ENCODE assay signal across 13 cellular contexts in the genomic region with DNA sequence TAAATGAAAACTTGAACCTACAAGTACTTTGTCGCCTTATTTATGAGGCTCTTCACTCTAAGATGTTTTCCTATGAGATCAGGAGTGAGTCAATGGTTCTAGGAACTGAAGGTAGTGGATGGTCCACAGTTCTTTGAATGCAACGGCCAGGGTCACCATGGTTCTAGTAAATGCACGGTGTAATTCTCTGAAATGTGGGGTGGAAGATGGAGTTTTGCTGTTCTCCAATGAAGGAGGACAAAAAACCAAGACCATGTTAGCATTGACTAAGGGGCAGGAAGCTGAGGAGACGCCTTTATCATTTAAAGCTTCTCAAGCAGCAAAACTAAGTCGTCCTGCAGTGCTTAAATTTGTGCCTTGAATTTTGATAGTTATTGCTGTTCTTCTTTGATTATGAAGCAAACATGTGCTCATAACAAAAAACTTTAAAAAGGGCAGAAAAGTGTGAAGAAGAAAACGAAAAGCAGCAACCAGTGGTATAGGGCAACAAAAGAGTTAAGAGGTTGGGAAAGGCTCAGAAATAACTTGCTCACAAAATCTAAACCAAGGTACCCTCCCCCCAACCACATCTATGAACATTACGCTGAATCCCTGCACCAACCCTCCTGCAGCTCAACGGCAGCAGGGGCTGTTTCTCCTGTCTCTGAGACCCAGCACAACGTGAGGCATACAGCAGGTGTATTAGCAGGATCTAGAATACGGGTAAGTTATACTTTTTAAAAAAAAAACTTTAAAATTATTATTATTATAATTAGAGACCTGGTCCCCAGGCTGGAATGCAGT.
DNase-seq lines count a peak whose midpoint lies in the region; ATAC-seq and TF ChIP-seq lines count a peak whose summit lies in the region.
"Had no signal": no experiment of that assay in that cellular context is flagged by ENCODE, and none has a peak within 500 bp of the region (broad histone marks: within the 10 kb centered on the region; RNA-seq: fewer than 3 reads in every experiment).

No MANE protein-coding gene starts in this region.

- peak in 2 of 5 donors; percentile 16 to 86 for DNase-seq in CD8-positive, alpha-beta memory T cell
- DNase-seq in OCI-M1 (lab: John Stamatoyannopoulos, UW) (peak; percentile 13), left lung (no peak), NCI-H128 (lab: John Stamatoyannopoulos, UW; ENCODE audit: unreplicated experiment) (no peak), SIG-M5 treated with dmso at 0.1 percent for 504 hours (lab: John Stamatoyannopoulos, UW; ENCODE audit: unreplicated experiment) (no peak), left ventricle myocardium inferior (no peak)
- DNase-seq: foreskin fibroblast, NCI-H2107, substantia nigra had no signal

- H3K4me1 Mint-ChIP-seq in CD8-positive, alpha-beta memory T cell: peaks cover 60 to 83% (median 64%) of the 10 kb centered on the region in 3 donors
- H3K4me1 Mint-ChIP-seq in activated naive CD4-positive, alpha-beta T cell treated with anti-CD3 and anti-CD28 coated beads, Interleukin-2, amount 50 U/mL, for 24 hours: peaks cover 84% of the 10 kb centered on the region
- peaks cover 63% of the 10 kb centered on the region for H3K4me1 Mint-ChIP-seq in nephron

- intact Hi-C loops in left lung (cut with DNase I) (no loop called here), left ventricle myocardium inferior (cut with micrococcal nuclease) (no loop called here)

- TF ChIP-seq CTCF in nephron (IDR thresholded peaks at IDR 0.05; ENCODE audit: unreplicated experiment in 3 of 3) (no peak), left lung (IDR thresholded peaks at IDR 0.05) (no peak), left ventricle myocardium inferior (IDR thresholded peaks at IDR 0.05; ENCODE audit: borderline replicate concordance) (no peak)

- H3K4me1 ChIP-seq in CD8-positive, alpha-beta memory T cell (ENCODE audit: insufficient read depth, low read length): peaks cover 88% of the 10 kb centered on the region
- peaks cover 20 to 40% of the 10 kb centered on the region in 2 donors for H3K4me1 ChIP-seq in left lung
- H3K4me1 ChIP-seq in left ventricle myocardium inferior: peaks cover 66% of the 10 kb centered on the region

- peaks cover 0 to 11% (median 2%) of the 10 kb centered on the region in 3 donors for H3K36me3 Mint-ChIP-seq in CD8-positive, alpha-beta memory T cell
- peaks cover 2% of the 10 kb centered on the region for H3K36me3 Mint-ChIP-seq in activated naive CD4-positive, alpha-beta T cell treated with anti-CD3 and anti-CD28 coated beads, Interleukin-2, amount 50 U/mL, for 24 hours
- peaks cover 12% of the 10 kb centered on the region for H3K36me3 Mint-ChIP-seq in nephron (ENCODE audit: low read depth)

- no peaks in the 10 kb centered on the region for H3K9me3 Mint-ChIP-seq in CD8-positive, alpha-beta memory T cell
- H3K9me3 Mint-ChIP-seq in activated naive CD4-positive, alpha-beta T cell treated with anti-CD3 and anti-CD28 coated beads, Interleukin-2, amount 50 U/mL, for 24 hours: no peaks in the 10 kb centered on the region
- H3K9me3 Mint-ChIP-seq in nephron: no peaks in the 10 kb centered on the region

- ATAC-seq in left lung: no peak

- peak overlapping the region; percentile 2 to 89 (median 68) for H3K27ac Mint-ChIP-seq in CD8-positive, alpha-beta memory T cell
- peak overlapping the region; percentile 96 for H3K27ac Mint-ChIP-seq in activated naive CD4-positive, alpha-beta T cell treated with anti-CD3 and anti-CD28 coated beads, Interleukin-2, amount 50 U/mL, for 24 hours
- H3K27ac Mint-ChIP-seq in nephron: peak overlapping the region; percentile 27 to 98 (median 92)

- no peaks in the 10 kb centered on the region for H3K27me3 Mint-ChIP-seq in CD8-positive, alpha-beta memory T cell
- H3K27me3 Mint-ChIP-seq in activated naive CD4-positive, alpha-beta T cell treated with anti-CD3 and anti-CD28 coated beads, Interleukin-2, amount 50 U/mL, for 24 hours: no peaks in the 10 kb centered on the region
- no peaks in the 10 kb centered on the region for H3K27me3 Mint-ChIP-seq in nephron (ENCODE audit: low read depth)

- CTCF ChIA-PET in CD8-positive, alpha-beta memory T cell (lab: Charles Lee): interaction anchor here (1.2 kb wide), 1 partner anchor 204 kb away, joined by 5 read pairs; no protein-coding TSS in a partner anchor

- no peaks in the 10 kb centered on the region for H3K27me3 ChIP-seq in CD8-positive, alpha-beta memory T cell (ENCODE audit: insufficient read depth, low read length, poor library complexity, severe bottlenecking)
- no peaks in the 10 kb centered on the region for H3K27me3 ChIP-seq in left lung
- H3K27me3 ChIP-seq in left ventricle myocardium inferior (ENCODE audit: low read depth): no peaks in the 10 kb centered on the region
- H3K27me3 ChIP-seq: BLaER1 treated with 17β-estradiol and CSF1 and Interleukin-3, amounts not matched to agents 10 nM and 100 nM had no signal

- no peak overlapping the region for H3K4me3 ChIP-seq in CD8-positive, alpha-beta memory T cell (ENCODE audit: low read length)
- H3K4me3 ChIP-seq in left lung (no peak overlapping the region), left ventricle myocardium inferior (no peak overlapping the region)
- H3K4me3 ChIP-seq: BLaER1 treated with 17β-estradiol and CSF1 and Interleukin-3, amounts not matched to agents 10 nM and 100 nM had no signal

- no peaks in the 10 kb centered on the region for H3K36me3 ChIP-seq in CD8-positive, alpha-beta memory T cell (ENCODE audit: insufficient read depth, low read length)
- peaks cover 0 to 7% of the 10 kb centered on the region in 2 donors for H3K36me3 ChIP-seq in left lung
- peaks cover 7% of the 10 kb centered on the region for H3K36me3 ChIP-seq in left ventricle myocardium inferior

- H3K4me3 Mint-ChIP-seq in CD8-positive, alpha-beta memory T cell: peak overlapping the region; percentile 11 to 73 (median 52)
- H3K4me3 Mint-ChIP-seq in activated naive CD4-positive, alpha-beta T cell treated with anti-CD3 and anti-CD28 coated beads, Interleukin-2, amount 50 U/mL, for 24 hours: peak overlapping the region; percentile 79
- H3K4me3 Mint-ChIP-seq in nephron: no peak overlapping the region

- POLR2A ChIA-PET in CD8-positive, alpha-beta memory T cell (lab: Charles Lee): no interaction called here

- H3K27ac ChIP-seq in CD8-positive, alpha-beta memory T cell (ENCODE audit: low read depth, low read length): no peak overlapping the region
- no peak overlapping the region for H3K27ac ChIP-seq in left lung
- H3K27ac ChIP-seq in left ventricle myocardium inferior (replicated peaks): no peak overlapping the region
- H3K27ac ChIP-seq: HL-60 had no signal

- no peaks in the 10 kb centered on the region for H3K9me3 ChIP-seq in CD8-positive, alpha-beta memory T cell (ENCODE audit: low read length)
- no peaks in the 10 kb centered on the region for H3K9me3 ChIP-seq in left lung
- no peaks in the 10 kb centered on the region for H3K9me3 ChIP-seq in left ventricle myocardium inferior (replicated peaks)
- H3K9me3 ChIP-seq: BLaER1 treated with 17β-estradiol and CSF1 and Interleukin-3, amounts not matched to agents 10 nM and 100 nM had no signal

Comparison
In these comparisons a context has a peak if more than half of its experiments do, and no peak if none do; other contexts are left out.
1. H3K4me3 Mint-ChIP-seq: peak in CD8-positive, alpha-beta memory T cell (7 of 7) and activated naive CD4-positive, alpha-beta T cell treated with anti-CD3 and anti-CD28 coated beads, Interleukin-2, amount 50 U/mL, for 24 hours (single experiment); none in nephron (0 of 3).
2. Peak in every context shown above with its lines, with median percentiles within 50 percentile points of each other: H3K27ac Mint-ChIP-seq.